In genomic region chr2:86441392-86441788, GRCh38 we compare ENCODE assay signal across 8 cellular contexts. TPM values are rescaled to one million over a fixed set of nuclear protein-coding genes. Genes with fewer than 3 reads are reported as not detected.
A peak's percentile ranks its signal among the peaks of the same experiment; 100 is the strongest.
DNase-seq lines count a peak whose midpoint lies in the region; ATAC-seq and TF ChIP-seq lines count a peak whose summit lies in the region.

No MANE protein-coding gene starts in this region.

- ATAC-seq in GM18498 (IDR thresholded peaks at IDR 0.05; ENCODE audit: unreplicated experiment) = peak; percentile 32
- peak; percentile 18 for ATAC-seq in HG02981 (IDR thresholded peaks at IDR 0.05; ENCODE audit: unreplicated experiment)
- ATAC-seq in HG03025 (IDR thresholded peaks at IDR 0.05; ENCODE audit: low FRiP score, unreplicated experiment) = no peak

- H3K27ac ChIP-seq in mesodermal cell (ENCODE audit: low read depth, low read length, severe bottlenecking) = peak overlapping the region; percentile 100

- WGBS in mesodermal cell (ENCODE audit: insufficient coverage in 2 of 2), 2 experiments = 0% methylated on average over 1 to 41 of the region's 49 CpGs

- in situ Hi-C loops in astrocyte of the cerebellum (cut with HindIII; ENCODE audit: low sequenced_read_pairs) (no loop called here), G401 (cut with HindIII; ENCODE audit: low sequenced_read_pairs) (no loop called here)

- H3K9me3 ChIP-seq in mesodermal cell (ENCODE audit: control insufficient read depth, low read length) = no peaks in the 10 kb centered on the region

- no peak for DNase-seq in astrocyte of the cerebellum (ENCODE audit: low read depth)
- DNase-seq in G401 (ENCODE audit: low spot score) = no peak
- DNase-seq in SIG-M5 treated with dmso at 0.1 percent for 504 hours (lab: John Stamatoyannopoulos, UW; ENCODE audit: unreplicated experiment) = no peak
- no peak for DNase-seq in activated gamma-delta T cell treated with Interleukin-2 at 50 U/mL for 16 hours

- no peak for TF ChIP-seq CTCF in astrocyte of the cerebellum (IDR thresholded peaks at IDR 0.05; ENCODE audit: low read depth, low read length, missing control alignments)

- H3K4me3 ChIP-seq in astrocyte of the cerebellum (ENCODE audit: low read depth, low read length) = peak overlapping the region; percentile 80
- H3K4me3 ChIP-seq in mesodermal cell (ENCODE audit: extremely low read depth, insufficient read depth, low read length, poor library complexity, severe bottlenecking) = peak overlapping the region; percentile 59

- peaks cover 28% of the 10 kb centered on the region for H3K36me3 ChIP-seq in mesodermal cell (ENCODE audit: control insufficient read depth, insufficient read depth, low read length)

- H3K4me1 ChIP-seq in mesodermal cell (ENCODE audit: control insufficient read depth, insufficient read depth, low read length, poor library complexity, severe bottlenecking) = peaks cover 4% of the 10 kb centered on the region

RNA-seq across cellular contexts. Expression of gene KDM3A, which starts 0.2 kb away (rescaled TPM):
- polyA plus RNA-seq in mesodermal cell (2013, experiment 1 of 2) = 31.0 TPM
- polyA plus RNA-seq in mesodermal cell (2013, experiment 2 of 2) = 30.4 TPM
- total RNA-seq in G401 (2014; rRNA removed; shearing (Covaris generic)) = 31.9 and 53.2 TPM in 2 replicates
